Comparison of ENCODE assay signal across 35 cellular contexts in the genomic region with DNA sequence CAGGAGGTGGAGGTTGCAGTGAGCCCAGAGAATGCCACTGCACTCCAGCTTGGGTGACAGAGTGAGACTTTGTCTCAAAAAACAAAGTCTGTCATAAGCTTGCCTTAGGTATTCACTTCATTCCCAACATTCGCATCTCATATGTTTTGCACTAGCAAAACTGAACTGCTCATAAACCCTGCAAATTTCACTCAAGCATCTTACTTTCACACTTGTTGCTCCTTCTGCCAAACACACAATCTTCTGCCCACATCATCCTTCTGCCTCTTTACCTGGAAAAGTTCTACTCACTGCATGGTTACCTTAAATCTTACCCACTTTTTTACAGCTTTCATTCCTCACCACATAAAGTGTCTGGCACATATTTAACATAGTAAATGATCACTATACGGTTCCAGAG.
A peak's percentile ranks its signal among the peaks of the same experiment; 100 is the strongest.
DNase-seq lines count a peak whose midpoint lies in the region; ATAC-seq and TF ChIP-seq lines count a peak whose summit lies in the region.
"Had no signal": no experiment of that assay in that cellular context is flagged by ENCODE, and none has a peak within 500 bp of the region (broad histone marks: within the 10 kb centered on the region; RNA-seq: fewer than 3 reads in every experiment).

No MANE protein-coding gene starts in this region.

- no peaks in the 10 kb centered on the region for H3K79me2 ChIP-seq in H9 (ENCODE audit: insufficient read depth, low read length)

- H2AK5ac ChIP-seq in H9 (ENCODE audit: insufficient read length, low read length): no peak overlapping the region

- no peak overlapping the region for H3T11ph ChIP-seq in H9 (ENCODE audit: low read length)

- no peaks in the 10 kb centered on the region for H3K9me3 Mint-ChIP-seq in activated CD4-positive, alpha-beta T cell treated with anti-CD3 and anti-CD28 coated beads, Interleukin-2, amount 10 ng/mL, durations not matched to agents 24 days and 14 days
- H3K9me3 Mint-ChIP-seq in H9: no peaks in the 10 kb centered on the region
- H3K9me3 Mint-ChIP-seq in WTC11: no peaks in the 10 kb centered on the region
- H3K9me3 Mint-ChIP-seq: CD14-positive monocyte; CD4-positive, alpha-beta memory T cell; CD4-positive, alpha-beta T cell; CD4-positive, CD25-positive, alpha-beta regulatory T cell; CD8-positive, alpha-beta memory T cell; CD8-positive, alpha-beta T cell had no signal

- no peak overlapping the region for H2AFZ ChIP-seq in H9 (ENCODE audit: low read length)

- no peak overlapping the region for H2BK120ac ChIP-seq in H9 (ENCODE audit: low read depth, low read length, poor library complexity, severe bottlenecking)

- H3K14ac ChIP-seq in H9 (ENCODE audit: insufficient read depth, low read length): no peak overlapping the region

- H4K8ac ChIP-seq in H9 (replicated peaks; ENCODE audit: insufficient read length, low read depth, low read length): no peak overlapping the region

- H3K4me3 ChIP-seq in HEK293 (ENCODE audit: low read depth, low read length): no peak overlapping the region
- no peak overlapping the region for H3K4me3 ChIP-seq in psoas muscle
- H3K4me3 ChIP-seq: A549; BLaER1; BLaER1 treated with 17β-estradiol and CSF1 and Interleukin-3, amounts not matched to agents 10 nM and 100 nM had no signal

- H3K36me3 Mint-ChIP-seq in activated CD4-positive, alpha-beta T cell treated with anti-CD3 and anti-CD28 coated beads, Interleukin-2, amount 10 ng/mL, durations not matched to agents 24 days and 14 days (ENCODE audit: low read depth): no peaks in the 10 kb centered on the region
- peaks cover 2 to 11% (median 10%) of the 10 kb centered on the region in 3 experiments; a peak in 5 of 7 replicates for H3K36me3 Mint-ChIP-seq in H9 (ENCODE audit: insufficient read depth in 1 of 3, low read depth in 3 of 3)
- peaks cover 4% of the 10 kb centered on the region for H3K36me3 Mint-ChIP-seq in WTC11
- H3K36me3 Mint-ChIP-seq: CD14-positive monocyte; CD4-positive, alpha-beta memory T cell; CD4-positive, CD25-positive, alpha-beta regulatory T cell; CD8-positive, alpha-beta memory T cell; CD8-positive, alpha-beta T cell had no signal

- CTCF ChIA-PET in HEK293 (lab: Yijun Ruan, JAX): no interaction called here
- CTCF ChIA-PET in WTC11 (lab: Charles Lee): interaction anchor here (1.1 kb wide), 1 partner anchor 103 kb away, joined by 5 read pairs; no protein-coding TSS in a partner anchor

- no peak overlapping the region for H2BK5ac ChIP-seq in H9 (ENCODE audit: insufficient read length, low read length)

- no peak overlapping the region for H2BK20ac ChIP-seq in H9 (ENCODE audit: low read depth, low read length, poor library complexity, severe bottlenecking)

- TF ChIP-seq CTCF in H9 (conservative IDR thresholded peaks at IDR 0.05): no peak
- no peak for TF ChIP-seq CTCF in HEK293 (tag by site-specific recombination; IDR thresholded peaks at IDR 0.05)
- no peak for TF ChIP-seq CTCF in WTC11 (IDR thresholded peaks at IDR 0.05)
- no peak for TF ChIP-seq CTCF in psoas muscle (IDR thresholded peaks at IDR 0.05)

- H3K23me2 ChIP-seq in H9 (ENCODE audit: insufficient read length, low read depth, low read length, poor library complexity, severe bottlenecking): no peaks in the 10 kb centered on the region

- H3K36me3 ChIP-seq in HEK293 (ENCODE audit: control insufficient read depth in 2 of 2, insufficient read depth in 1 of 2, low read length in 2 of 2) (no peaks in the 10 kb centered on the region), psoas muscle (ENCODE audit: insufficient read depth in 1 of 2, low read depth in 1 of 2) (no peaks in the 10 kb centered on the region)
- H3K36me3 ChIP-seq: BE2C; BLaER1; BLaER1 treated with 17β-estradiol and CSF1 and Interleukin-3, amounts not matched to agents 10 nM and 100 nM had no signal

- H3K27ac ChIP-seq in H9 (ENCODE audit: insufficient read length, low read depth, low read length) (no peak overlapping the region), HEK293 (ENCODE audit: extremely low read depth, low read depth, low read length) (no peak overlapping the region), psoas muscle (no peak overlapping the region)
- H3K27ac ChIP-seq: 22Rv1; A549; BLaER1; BLaER1 treated with 17β-estradiol and CSF1 and Interleukin-3, amounts not matched to agents 10 nM and 100 nM; C4-2B had no signal

- intact Hi-C loops in activated CD4-positive, alpha-beta T cell treated with anti-CD3 and anti-CD28 coated beads, Interleukin-2, amount 10 ng/mL, durations not matched to agents 24 days and 14 days (cut with micrococcal nuclease): no loop called here
- intact Hi-C loops in psoas muscle (cut with DNase I): no loop called here

- no peaks in the 10 kb centered on the region for H4K20me1 ChIP-seq in H9 (ENCODE audit: control insufficient read depth, insufficient read depth, insufficient read length)
- H4K20me1 ChIP-seq: BLaER1; BLaER1 treated with 17β-estradiol and CSF1 and Interleukin-3, amounts not matched to agents 10 nM and 100 nM had no signal

- H3K9me3 ChIP-seq in H9 (ENCODE audit: control insufficient read depth, low read depth, low read length) (no peaks in the 10 kb centered on the region), HEK293 (ENCODE audit: control insufficient read depth, insufficient read depth, low read depth, low read length) (no peaks in the 10 kb centered on the region), psoas muscle (no peaks in the 10 kb centered on the region)
- H3K9me3 ChIP-seq: A549; BE2C; BLaER1; BLaER1 treated with 17β-estradiol and CSF1 and Interleukin-3, amounts not matched to agents 10 nM and 100 nM; Caco-2 had no signal

- no peaks in the 10 kb centered on the region for H3K4me1 ChIP-seq in H9 (ENCODE audit: insufficient read depth, low read length)
- peaks cover 6% of the 10 kb centered on the region for H3K4me1 ChIP-seq in HEK293 (ENCODE audit: control insufficient read depth, insufficient read depth, low read length)
- H3K4me1 ChIP-seq in psoas muscle: no peaks in the 10 kb centered on the region
- H3K4me1 ChIP-seq: A549; BE2C; BLaER1; BLaER1 treated with 17β-estradiol and CSF1 and Interleukin-3, amounts not matched to agents 10 nM and 100 nM; Caco-2 had no signal

- H3K27ac Mint-ChIP-seq in activated CD4-positive, alpha-beta T cell treated with anti-CD3 and anti-CD28 coated beads, Interleukin-2, amount 10 ng/mL, durations not matched to agents 24 days and 14 days: no peak overlapping the region
- peak overlapping the region in 2 of 3 experiments; percentile 35 to 66; a peak in 3 of 7 replicates for H3K27ac Mint-ChIP-seq in H9
- peak overlapping the region; percentile 18; the same call in 1 of the 2 replicates for H3K27ac Mint-ChIP-seq in WTC11
- H3K27ac Mint-ChIP-seq: B cell; CD14-positive monocyte; CD4-positive, alpha-beta memory T cell; CD4-positive, alpha-beta T cell; CD4-positive, CD25-positive, alpha-beta regulatory T cell; CD8-positive, alpha-beta memory T cell; CD8-positive, alpha-beta T cell had no signal

- no peak overlapping the region for H3K9ac ChIP-seq in H9 (ENCODE audit: extremely low read depth, insufficient read length, low read length)
- H3K9ac ChIP-seq: BLaER1; BLaER1 treated with 17β-estradiol and CSF1 and Interleukin-3, amounts not matched to agents 10 nM and 100 nM had no signal

- no peak overlapping the region for H3K4ac ChIP-seq in H9 (ENCODE audit: low read depth, low read length)

- ATAC-seq in WTC11: no peak
- no peak for ATAC-seq in SK-N-SH treated with all-trans-retinoic acid at 6 μM for 48 hours
- ATAC-seq in psoas muscle: no peak
- ATAC-seq: A549; CD8-positive, alpha-beta T cell had no signal

- no peaks in the 10 kb centered on the region for H3K27me3 ChIP-seq in H9 (ENCODE audit: insufficient read depth, low read length)
- H3K27me3 ChIP-seq in psoas muscle (ENCODE audit: insufficient read depth in 3 of 3, low read length in 2 of 3): no peaks in the 10 kb centered on the region
- H3K27me3 ChIP-seq: BE2C; BLaER1; BLaER1 treated with 17β-estradiol and CSF1 and Interleukin-3, amounts not matched to agents 10 nM and 100 nM had no signal

- no peak overlapping the region for H3K4me2 ChIP-seq in H9 (ENCODE audit: insufficient read depth, insufficient read length, low read length)
- H3K4me2 ChIP-seq: A549; BLaER1; BLaER1 treated with 17β-estradiol and CSF1 and Interleukin-3, amounts not matched to agents 10 nM and 100 nM had no signal

- peaks cover 18% of the 10 kb centered on the region for H3K27me3 Mint-ChIP-seq in activated CD4-positive, alpha-beta T cell treated with anti-CD3 and anti-CD28 coated beads, Interleukin-2, amount 10 ng/mL, durations not matched to agents 24 days and 14 days
- no peaks in the 10 kb centered on the region for H3K27me3 Mint-ChIP-seq in H9 (ENCODE audit: low read depth)
- no peaks in the 10 kb centered on the region for H3K27me3 Mint-ChIP-seq in WTC11 (ENCODE audit: low read depth)

- H3K23ac ChIP-seq in H9 (ENCODE audit: insufficient read length, low read depth, low read length): no peak overlapping the region

- H4K91ac ChIP-seq in H9 (ENCODE audit: insufficient read length, low read depth, low read length): no peak overlapping the region

- no CpG with 5 or more reads among the region's 2 CpGs for WGBS in H9 (ENCODE audit: extremely low coverage, insufficient read length, low lambda C conversion rate)
- 69 to 81% (median 76%) methylated on average over 2 of the region's 2 CpGs for WGBS in psoas muscle, 3 donors

- POLR2A ChIA-PET in HEK293 (lab: Yijun Ruan, JAX) (no interaction called here), WTC11 (lab: Charles Lee) (no interaction called here)

- H2BK15ac ChIP-seq in H9 (ENCODE audit: low read depth, low read length): no peak overlapping the region

- no peak overlapping the region for H3K56ac ChIP-seq in H9 (ENCODE audit: insufficient read length, low read depth, low read length)

- no peaks in the 10 kb centered on the region for H3K4me1 Mint-ChIP-seq in activated CD4-positive, alpha-beta T cell treated with anti-CD3 and anti-CD28 coated beads, Interleukin-2, amount 10 ng/mL, durations not matched to agents 24 days and 14 days
- peaks cover 0 to 5% of the 10 kb centered on the region in 2 experiments; a peak in 1 of 4 replicates for H3K4me1 Mint-ChIP-seq in H9
- H3K4me1 Mint-ChIP-seq in WTC11: no peaks in the 10 kb centered on the region
- H3K4me1 Mint-ChIP-seq: B cell; CD14-positive monocyte; CD4-positive, alpha-beta memory T cell; CD4-positive, CD25-positive, alpha-beta regulatory T cell; CD8-positive, alpha-beta memory T cell had no signal

- H4K5ac ChIP-seq in H9 (ENCODE audit: insufficient read length, low read depth, low read length): no peak overlapping the region

- H3K79me1 ChIP-seq in H9 (ENCODE audit: insufficient read depth, low read depth, low read length, poor library complexity, severe bottlenecking): no peaks in the 10 kb centered on the region

- no peak overlapping the region for H2BK12ac ChIP-seq in H9 (ENCODE audit: insufficient read length, low read depth, low read length)

- no peak overlapping the region for H3K18ac ChIP-seq in H9 (ENCODE audit: insufficient read length, low read depth, low read length)

- peak; percentile 34 for DNase-seq in activated CD4-positive, alpha-beta T cell treated with anti-CD3 and anti-CD28 coated beads, Interleukin-2, amount 10 ng/mL, durations not matched to agents 24 days and 14 days
- DNase-seq in activated CD4-positive, alpha-beta T cell treated with anti-CD3 and anti-CD28 coated beads for 4 hours: no peak
- DNase-seq in H9: no peak
- DNase-seq in WTC11 (ENCODE audit: low spot score): no peak
- no peak for DNase-seq in NOMO-1 treated with DMSO at 0.1 percent for 48 hours (lab: John Stamatoyannopoulos, UW; ENCODE audit: unreplicated experiment)
- DNase-seq in psoas muscle: no peak
- DNase-seq: 8988T; ACHN; AML-193; BE2C; C1 segment of cervical spinal cord; Caco-2; Calu3; CD4-positive, alpha-beta memory T cell; CD4-positive, alpha-beta T cell; CD4-positive, CD25-positive, alpha-beta regulatory T cell; CD8-positive, alpha-beta memory T cell; CD8-positive, alpha-beta T cell; COR-L47; DMS 273 treated with DMSO at 0.1 percent for 48 hours; DMS153; DMS53; DMS79; DMS79 treated with DMSO at 0.1 percent for 48 hours; DND-41; EL had no signal

- H3K4me3 Mint-ChIP-seq in activated CD4-positive, alpha-beta T cell treated with anti-CD3 and anti-CD28 coated beads, Interleukin-2, amount 10 ng/mL, durations not matched to agents 24 days and 14 days: no peak overlapping the region
- H3K4me3 Mint-ChIP-seq in H9 (peak overlapping the region in 1 of 2 experiments; percentile 0; a peak in 1 of 5 replicates), WTC11 (no peak overlapping the region)
- H3K4me3 Mint-ChIP-seq: B cell; CD4-positive, alpha-beta memory T cell; CD4-positive, alpha-beta T cell; CD4-positive, CD25-positive, alpha-beta regulatory T cell; CD8-positive, alpha-beta memory T cell; CD8-positive, alpha-beta T cell had no signal
